Comparison of ENCODE assay signal across 21 cellular contexts in the genomic region with DNA sequence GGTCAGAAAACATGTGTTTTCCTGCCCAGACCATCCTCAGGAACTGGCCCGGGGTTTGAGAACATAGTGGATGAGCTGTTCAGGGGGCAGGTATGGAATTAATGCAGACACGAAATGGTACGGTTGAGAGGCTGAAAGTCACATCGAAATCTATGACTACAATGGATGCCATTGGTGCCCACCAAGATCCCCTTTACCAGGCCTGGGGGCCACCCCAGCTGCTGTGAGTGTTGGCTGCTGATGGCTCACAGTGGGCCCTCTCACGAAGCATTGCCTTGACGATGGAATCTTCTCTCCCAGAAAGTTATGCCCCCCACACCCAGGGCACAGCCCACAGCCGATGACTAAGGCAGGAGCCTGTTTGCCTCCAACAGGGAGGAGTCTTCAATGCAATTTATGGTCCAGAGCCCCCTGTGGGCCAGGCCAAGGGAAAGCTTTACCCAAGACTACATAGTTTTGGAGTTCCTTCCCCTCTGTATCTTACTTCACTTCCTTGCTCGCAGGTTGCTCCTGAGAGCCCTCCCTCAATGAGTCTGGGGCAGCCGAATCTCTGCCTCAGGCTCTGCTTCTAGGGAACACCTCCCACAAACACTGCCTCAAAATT.
"Had no signal": no experiment of that assay in that cellular context is flagged by ENCODE, and none has a peak within 500 bp of the region (broad histone marks: within the 10 kb centered on the region; RNA-seq: fewer than 3 reads in every experiment).

No MANE protein-coding gene starts in this region.

- H2AFZ ChIP-seq: hepatocyte had no signal

- H3K36me3 Mint-ChIP-seq: memory B cell; natural killer cell treated with Interleukin-12 subunit alpha and Interleukin-12 subunit beta and Interleukin-15 and Interleukin-18, amount 100 ng/mL, for 72 hours had no signal

- FAIRE-seq: astrocyte, small intestine had no signal

- H3K36me3 ChIP-seq: cardiac muscle cell, transverse colon had no signal

- H3K4me3 Mint-ChIP-seq: activated naive CD8-positive, alpha-beta T cell treated with anti-CD3 and anti-CD28 coated beads, Interleukin-2, amount 50 U/mL, for 24 hours; activated T-helper 17 cell treated with anti-CD3 and anti-CD28 coated beads, Interleukin-2, amount 50 U/mL, for 72 hours; memory B cell; natural killer cell treated with Interleukin-12 subunit alpha and Interleukin-12 subunit beta and Interleukin-15 and Interleukin-18, amount 100 ng/mL, for 72 hours had no signal

- H3K4me2 ChIP-seq: hepatocyte had no signal

- H3K9me3 Mint-ChIP-seq: activated naive CD8-positive, alpha-beta T cell treated with anti-CD3 and anti-CD28 coated beads, Interleukin-2, amount 50 U/mL, for 24 hours; natural killer cell treated with Interleukin-12 subunit alpha and Interleukin-12 subunit beta and Interleukin-15 and Interleukin-18, amount 100 ng/mL, for 72 hours had no signal

- H3K27me3 ChIP-seq: cardiac muscle cell, hepatocyte, transverse colon had no signal

- DNase-seq: activated CD4-positive, alpha-beta T cell treated with anti-CD3 and anti-CD28 coated beads for 1 hour; activated CD4-positive, alpha-beta T cell treated with anti-CD3 and anti-CD28 coated beads, Interleukin-2, amount 50 U/mL, for 4 hours; activated naive CD4-positive, alpha-beta T cell treated with Interleukin-2 at 50 U/mL for 16 hours; activated naive CD8-positive, alpha-beta T cell treated with anti-CD3 and anti-CD28 coated beads, Interleukin-2, amount 50 U/mL, for 24 hours; kidney glomerular epithelial cell; left ventricle myocardium superior; occipital lobe; right cardiac atrium; small intestine; stimulated activated CD4-positive, alpha-beta T cell treated with anti-CD3 and anti-CD28 coated beads, Interleukin-4, amount 100 ng/mL, for 24 hours; stimulated activated naive CD4-positive, alpha-beta T cell; substantia nigra; SW 1271; transverse colon had no signal

- H3K4me1 ChIP-seq: transverse colon had no signal

- H3K4me3 ChIP-seq: cardiac muscle cell, hepatocyte, transverse colon had no signal

- H3K9me3 ChIP-seq: transverse colon had no signal

- H3K27ac ChIP-seq: cardiac muscle cell, hepatocyte, transverse colon had no signal

- H3K27ac Mint-ChIP-seq: activated naive CD8-positive, alpha-beta T cell treated with anti-CD3 and anti-CD28 coated beads, Interleukin-2, amount 50 U/mL, for 24 hours; activated T-helper 17 cell treated with anti-CD3 and anti-CD28 coated beads, Interleukin-2, amount 50 U/mL, for 72 hours; memory B cell; natural killer cell treated with Interleukin-12 subunit alpha and Interleukin-12 subunit beta and Interleukin-15 and Interleukin-18, amount 100 ng/mL, for 72 hours; progenitor cell of endocrine pancreas had no signal

- H3K4me1 Mint-ChIP-seq: activated naive CD8-positive, alpha-beta T cell treated with anti-CD3 and anti-CD28 coated beads, Interleukin-2, amount 50 U/mL, for 24 hours; activated T-helper 17 cell treated with anti-CD3 and anti-CD28 coated beads, Interleukin-2, amount 50 U/mL, for 72 hours; memory B cell had no signal

- ATAC-seq: activated naive CD8-positive, alpha-beta T cell treated with anti-CD3 and anti-CD28 coated beads, Interleukin-2, amount 50 U/mL, for 24 hours; activated T-helper 17 cell treated with anti-CD3 and anti-CD28 coated beads, Interleukin-2, amount 50 U/mL, for 72 hours; left ventricle myocardium superior; natural killer cell treated with Interleukin-12 subunit alpha and Interleukin-12 subunit beta and Interleukin-15 and Interleukin-18, amount 100 ng/mL, for 72 hours had no signal

- H3K79me2 ChIP-seq: hepatocyte had no signal
